8 cellular contexts compared by ENCODE assay signal in genomic region chr10:80187465-80188409, GRCh38. TPM values are rescaled to one million over a fixed set of nuclear protein-coding genes. Genes with fewer than 3 reads are reported as not detected.
A peak's percentile ranks its signal among the peaks of the same experiment; 100 is the strongest.
DNase-seq lines count a peak whose midpoint lies in the region; ATAC-seq and TF ChIP-seq lines count a peak whose summit lies in the region.

No MANE protein-coding gene starts in this region.

- no peaks in the 10 kb centered on the region for H3K27me3 ChIP-seq in neutrophil

- peak overlapping the region; percentile 48 to 59 for H3K4me3 ChIP-seq in neutrophil (ENCODE audit: low read depth in 1 of 2, low read length in 1 of 2)

- CTCF ChIA-PET in T-cell (lab: Charles Lee), result interaction anchor here (0.5 to 2.3 kb wide), 19 partner anchors 9 to 1574 kb away, joined by 3 to 44 read pairs (median 4); partner anchors contain the start of gene ANXA11 (in 1 of the 2)

- intact Hi-C loops in CD14-positive monocyte (cut with micrococcal nuclease), result no loop called here

- H3K27ac Mint-ChIP-seq in CD14-positive monocyte (peak overlapping the region; percentile 84 to 93 (median 89)), T-cell (peak overlapping the region; percentile 94 to 95)
- H3K27ac Mint-ChIP-seq in activated naive CD8-positive, alpha-beta T cell treated with anti-CD3 and anti-CD28 coated beads, Interleukin-2, amount 50 U/mL, for 24 hours, result peak overlapping the region; percentile 92

- DNase-seq in CD14-positive monocyte (ENCODE audit: low spot score) (no peak), T-cell (peak; percentile 73 to 96 (median 86)), nucleus accumbens (lab: John Stamatoyannopoulos, UW) (no peak), HuH-7 (ENCODE audit: low spot score) (no peak)
- peak; percentile 63 for DNase-seq in activated naive CD8-positive, alpha-beta T cell treated with anti-CD3 and anti-CD28 coated beads, Interleukin-2, amount 50 U/mL, for 24 hours

- peak overlapping the region; percentile 21 to 75 for H3K4me3 Mint-ChIP-seq in CD14-positive monocyte
- H3K4me3 Mint-ChIP-seq in T-cell, result peak overlapping the region; percentile 67 to 75 (median 68)
- peak overlapping the region; percentile 72 for H3K4me3 Mint-ChIP-seq in activated naive CD8-positive, alpha-beta T cell treated with anti-CD3 and anti-CD28 coated beads, Interleukin-2, amount 50 U/mL, for 24 hours

- H3K36me3 Mint-ChIP-seq in CD14-positive monocyte, result peaks cover 18 to 31% of the 10 kb centered on the region in 2 donors
- H3K36me3 Mint-ChIP-seq in T-cell, result peaks cover 13% of the 10 kb centered on the region
- H3K36me3 Mint-ChIP-seq in activated naive CD8-positive, alpha-beta T cell treated with anti-CD3 and anti-CD28 coated beads, Interleukin-2, amount 50 U/mL, for 24 hours (ENCODE audit: low read depth), result peaks cover 26% of the 10 kb centered on the region

- peaks cover 13% of the 10 kb centered on the region for H3K36me3 ChIP-seq in neutrophil

- POLR2A ChIA-PET in T-cell (lab: Charles Lee), result interaction anchor here (0.6 to 1.6 kb wide), 8 partner anchors 14 to 720 kb away, joined by 3 to 13 read pairs (median 4); partner anchors contain the start of gene TMEM254 (in 1 of the 2)

- ATAC-seq in GM19324 (IDR thresholded peaks at IDR 0.05; ENCODE audit: low FRiP score, unreplicated experiment) (peak; percentile 95), HG03354 (IDR thresholded peaks at IDR 0.05; ENCODE audit: poor library complexity, severe bottlenecking, unreplicated experiment) (peak; percentile 88), T-cell (replicated peaks in 1 of 4) (peak; percentile 94 to 96 (median 96))
- peak; percentile 91 for ATAC-seq in activated naive CD8-positive, alpha-beta T cell treated with anti-CD3 and anti-CD28 coated beads, Interleukin-2, amount 50 U/mL, for 24 hours

- peaks cover 0 to 3% (median 0%) of the 10 kb centered on the region in 7 donors for H3K9me3 Mint-ChIP-seq in CD14-positive monocyte
- H3K9me3 Mint-ChIP-seq in T-cell, result no peaks in the 10 kb centered on the region
- H3K9me3 Mint-ChIP-seq in activated naive CD8-positive, alpha-beta T cell treated with anti-CD3 and anti-CD28 coated beads, Interleukin-2, amount 50 U/mL, for 24 hours, result peaks cover 6% of the 10 kb centered on the region

- H3K4me1 ChIP-seq in neutrophil (ENCODE audit: control insufficient read depth in 1 of 2, insufficient read depth in 1 of 2, low read depth in 1 of 2, low read length in 1 of 2), result peaks cover 100% of the 10 kb centered on the region in 2 experiments

- H3K4me1 Mint-ChIP-seq in CD14-positive monocyte (peaks cover 76% of the 10 kb centered on the region), T-cell (peaks cover 87 to 92% (median 88%) of the 10 kb centered on the region in 3 donors)
- peaks cover 86% of the 10 kb centered on the region for H3K4me1 Mint-ChIP-seq in activated naive CD8-positive, alpha-beta T cell treated with anti-CD3 and anti-CD28 coated beads, Interleukin-2, amount 50 U/mL, for 24 hours

- H3K27me3 Mint-ChIP-seq in CD14-positive monocyte (ENCODE audit: low read depth in 3 of 3) (peaks cover 0 to 4% (median 0%) of the 10 kb centered on the region in 3 donors), T-cell (no peaks in the 10 kb centered on the region)
- H3K27me3 Mint-ChIP-seq in activated naive CD8-positive, alpha-beta T cell treated with anti-CD3 and anti-CD28 coated beads, Interleukin-2, amount 50 U/mL, for 24 hours, result no peaks in the 10 kb centered on the region

- no peak for TF ChIP-seq CTCF in CD14-positive monocyte (IDR thresholded peaks at IDR 0.05)
- no peak for TF ChIP-seq CTCF in neutrophil (IDR thresholded peaks at IDR 0.05)

- H3K27ac ChIP-seq in neutrophil, result peak overlapping the region; percentile 91

- H3K9me3 ChIP-seq in neutrophil, result no peaks in the 10 kb centered on the region

RNA-seq across cellular contexts. Expression of gene ANXA11, which starts 17.6 kb away (rescaled TPM):
- polyA plus RNA-seq in CD14-positive monocyte, result 100 to 1,000 TPM; 134 to 174 TPM
- 100 to 1,000 TPM; 196 to 222 (median 208) TPM for total RNA-seq in T-cell

RNA-seq across cellular contexts. Expression of gene PLAC9, which starts 55.2 kb away (rescaled TPM):
- not detected for polyA plus RNA-seq in CD14-positive monocyte
- total RNA-seq in T-cell, result not detected

Comparison
In these comparisons a context has a peak if more than half of its experiments do, and no peak if none do; other contexts are left out.
1. DNase-seq: peak in T-cell (34 of 34) and activated naive CD8-positive, alpha-beta T cell treated with anti-CD3 and anti-CD28 coated beads, Interleukin-2, amount 50 U/mL, for 24 hours (single experiment); none in CD14-positive monocyte (single experiment), nucleus accumbens (0 of 56) and HuH-7 (single experiment).
2. Peak in every context shown above with its lines, with median percentiles within 50 percentile points of each other: H3K27ac Mint-ChIP-seq, H3K4me3 Mint-ChIP-seq and ATAC-seq.